In the genomic region with DNA sequence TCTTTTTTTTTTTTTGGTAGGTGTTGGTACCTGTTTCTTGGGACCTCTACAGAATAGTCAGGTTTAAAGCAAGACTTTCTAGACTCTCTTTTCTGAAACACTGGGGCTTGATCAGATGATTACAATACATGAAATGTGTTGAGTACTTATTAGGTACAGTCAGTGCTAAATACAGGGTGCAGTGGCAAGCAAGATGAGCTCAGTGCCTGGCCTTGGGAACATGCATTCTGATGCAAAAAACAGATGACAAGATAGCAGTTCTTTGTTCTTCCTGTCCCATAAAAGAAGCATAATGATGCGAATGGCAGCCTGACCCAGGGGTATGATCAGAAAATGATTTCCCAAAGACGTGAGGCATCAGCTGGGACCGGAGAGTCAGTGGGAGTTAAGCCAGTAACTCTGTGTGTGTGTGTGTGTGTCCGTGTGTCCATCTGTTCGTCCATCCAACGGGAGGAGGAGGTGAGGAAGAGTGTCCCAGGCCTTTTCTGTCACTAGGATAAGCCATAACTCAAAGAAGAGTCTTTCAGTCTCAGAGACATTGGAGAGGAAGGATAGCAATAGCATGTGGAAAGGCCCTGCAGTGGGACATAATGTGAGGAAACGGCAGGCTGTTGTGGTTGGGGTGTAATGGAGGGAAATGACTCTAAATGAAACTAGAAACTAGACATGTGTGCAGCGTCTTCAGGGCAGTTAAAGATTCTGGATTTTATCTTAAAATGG, we compare ENCODE assay signal across 1 cellular context.
TF ChIP-seq lines count a peak whose summit lies in the region.

No MANE protein-coding gene starts in this region.

TF ChIP-seq in GM12878, 131 proteins besides CTCF, POLR2A, EP300 and RAD21 (continued from another document and continues in another):
- TF ChIP-seq, protein P1, sequence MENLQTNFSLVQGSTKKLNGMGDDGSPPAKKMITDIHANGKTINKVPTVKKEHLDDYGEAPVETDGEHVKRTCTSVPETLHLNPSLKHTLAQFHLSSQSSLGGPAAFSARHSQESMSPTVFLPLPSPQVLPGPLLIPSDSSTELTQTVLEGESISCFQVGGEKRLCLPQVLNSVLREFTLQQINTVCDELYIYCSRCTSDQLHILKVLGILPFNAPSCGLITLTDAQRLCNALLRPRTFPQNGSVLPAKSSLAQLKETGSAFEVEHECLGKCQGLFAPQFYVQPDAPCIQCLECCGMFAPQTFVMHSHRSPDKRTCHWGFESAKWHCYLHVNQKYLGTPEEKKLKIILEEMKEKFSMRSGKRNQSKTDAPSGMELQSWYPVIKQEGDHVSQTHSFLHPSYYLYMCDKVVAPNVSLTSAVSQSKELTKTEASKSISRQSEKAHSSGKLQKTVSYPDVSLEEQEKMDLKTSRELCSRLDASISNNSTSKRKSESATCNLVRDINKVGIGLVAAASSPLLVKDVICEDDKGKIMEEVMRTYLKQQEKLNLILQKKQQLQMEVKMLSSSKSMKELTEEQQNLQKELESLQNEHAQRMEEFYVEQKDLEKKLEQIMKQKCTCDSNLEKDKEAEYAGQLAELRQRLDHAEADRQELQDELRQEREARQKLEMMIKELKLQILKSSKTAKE (IDR thresholded peaks at IDR 0.05; ENCODE audit: low read depth, poor library complexity, severe bottlenecking) = peak; percentile 73
- TF ChIP-seq SMARCA5 (IDR thresholded peaks at IDR 0.05) = no peak
- no peak for TF ChIP-seq HDAC6 (IDR thresholded peaks at IDR 0.05; ENCODE audit: unreplicated experiment)
- peak; percentile 98 for TF ChIP-seq EED (IDR thresholded peaks at IDR 0.05; ENCODE audit: low read depth)
- 0 out of 2 replicates have a peak, but pooled peaks have one; percentile 23 for TF ChIP-seq GABPA (IDR thresholded peaks at IDR 0.05; ENCODE audit: low read depth)
- TF ChIP-seq, protein P2, sequence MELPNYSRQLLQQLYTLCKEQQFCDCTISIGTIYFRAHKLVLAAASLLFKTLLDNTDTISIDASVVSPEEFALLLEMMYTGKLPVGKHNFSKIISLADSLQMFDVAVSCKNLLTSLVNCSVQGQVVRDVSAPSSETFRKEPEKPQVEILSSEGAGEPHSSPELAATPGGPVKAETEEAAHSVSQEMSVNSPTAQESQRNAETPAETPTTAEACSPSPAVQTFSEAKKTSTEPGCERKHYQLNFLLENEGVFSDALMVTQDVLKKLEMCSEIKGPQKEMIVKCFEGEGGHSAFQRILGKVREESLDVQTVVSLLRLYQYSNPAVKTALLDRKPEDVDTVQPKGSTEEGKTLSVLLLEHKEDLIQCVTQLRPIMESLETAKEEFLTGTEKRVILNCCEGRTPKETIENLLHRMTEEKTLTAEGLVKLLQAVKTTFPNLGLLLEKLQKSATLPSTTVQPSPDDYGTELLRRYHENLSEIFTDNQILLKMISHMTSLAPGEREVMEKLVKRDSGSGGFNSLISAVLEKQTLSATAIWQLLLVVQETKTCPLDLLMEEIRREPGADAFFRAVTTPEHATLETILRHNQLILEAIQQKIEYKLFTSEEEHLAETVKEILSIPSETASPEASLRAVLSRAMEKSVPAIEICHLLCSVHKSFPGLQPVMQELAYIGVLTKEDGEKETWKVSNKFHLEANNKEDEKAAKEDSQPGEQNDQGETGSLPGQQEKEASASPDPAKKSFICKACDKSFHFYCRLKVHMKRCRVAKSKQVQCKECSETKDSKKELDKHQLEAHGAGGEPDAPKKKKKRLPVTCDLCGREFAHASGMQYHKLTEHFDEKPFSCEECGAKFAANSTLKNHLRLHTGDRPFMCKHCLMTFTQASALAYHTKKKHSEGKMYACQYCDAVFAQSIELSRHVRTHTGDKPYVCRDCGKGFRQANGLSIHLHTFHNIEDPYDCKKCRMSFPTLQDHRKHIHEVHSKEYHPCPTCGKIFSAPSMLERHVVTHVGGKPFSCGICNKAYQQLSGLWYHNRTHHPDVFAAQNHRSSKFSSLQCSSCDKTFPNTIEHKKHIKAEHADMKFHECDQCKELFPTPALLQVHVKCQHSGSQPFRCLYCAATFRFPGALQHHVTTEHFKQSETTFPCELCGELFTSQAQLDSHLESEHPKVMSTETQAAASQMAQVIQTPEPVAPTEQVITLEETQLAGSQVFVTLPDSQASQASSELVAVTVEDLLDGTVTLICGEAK (IDR thresholded peaks at IDR 0.05; ENCODE audit: borderline replicate concordance) = no peak; the same call in 1 of the 2 replicates
- TF ChIP-seq ZSCAN29 (IDR thresholded peaks at IDR 0.05) = peak; percentile 94
- TF ChIP-seq, protein P3, sequence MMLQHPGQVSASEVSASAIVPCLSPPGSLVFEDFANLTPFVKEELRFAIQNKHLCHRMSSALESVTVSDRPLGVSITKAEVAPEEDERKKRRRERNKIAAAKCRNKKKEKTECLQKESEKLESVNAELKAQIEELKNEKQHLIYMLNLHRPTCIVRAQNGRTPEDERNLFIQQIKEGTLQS (IDR thresholded peaks at IDR 0.05; ENCODE audit: borderline replicate concordance, extremely low read depth, low read depth, low read length) = no peak
- no peak for TF ChIP-seq MXI1 (IDR thresholded peaks at IDR 0.05; ENCODE audit: low read depth, low read length)
- peak; percentile 55; the same call in 1 of the 2 replicates for TF ChIP-seq BACH1 (IDR thresholded peaks at IDR 0.05; ENCODE audit: borderline replicate concordance)
- no peak for TF ChIP-seq WRNIP1 (IDR thresholded peaks at IDR 0.05; ENCODE audit: borderline replicate concordance, low read depth, low read length)
- TF ChIP-seq RAD51 (IDR thresholded peaks at IDR 0.05) = no peak
- TF ChIP-seq SPI1 (IDR thresholded peaks at IDR 0.05; ENCODE audit: borderline replicate concordance, insufficient read depth, low read depth, low read length) = peak; percentile 54; the same call in 1 of the 2 replicates
- TF ChIP-seq ZNF217 (IDR thresholded peaks at IDR 0.05) = no peak
- no peak for TF ChIP-seq RCOR1 (conservative IDR thresholded peaks at IDR 0.05; ENCODE audit: low read depth, low read length)
- TF ChIP-seq, protein P4, sequence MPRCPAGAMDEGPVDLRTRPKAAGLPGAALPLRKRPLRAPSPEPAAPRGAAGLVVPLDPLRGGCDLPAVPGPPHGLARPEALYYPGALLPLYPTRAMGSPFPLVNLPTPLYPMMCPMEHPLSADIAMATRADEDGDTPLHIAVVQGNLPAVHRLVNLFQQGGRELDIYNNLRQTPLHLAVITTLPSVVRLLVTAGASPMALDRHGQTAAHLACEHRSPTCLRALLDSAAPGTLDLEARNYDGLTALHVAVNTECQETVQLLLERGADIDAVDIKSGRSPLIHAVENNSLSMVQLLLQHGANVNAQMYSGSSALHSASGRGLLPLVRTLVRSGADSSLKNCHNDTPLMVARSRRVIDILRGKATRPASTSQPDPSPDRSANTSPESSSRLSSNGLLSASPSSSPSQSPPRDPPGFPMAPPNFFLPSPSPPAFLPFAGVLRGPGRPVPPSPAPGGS (IDR thresholded peaks at IDR 0.05; ENCODE audit: borderline replicate concordance, insufficient read depth, low read depth, low read length, poor library complexity, severe bottlenecking) = peak; percentile 45
- peak; percentile 95 for TF ChIP-seq DPF2 (IDR thresholded peaks at IDR 0.05)
- TF ChIP-seq, protein P5, sequence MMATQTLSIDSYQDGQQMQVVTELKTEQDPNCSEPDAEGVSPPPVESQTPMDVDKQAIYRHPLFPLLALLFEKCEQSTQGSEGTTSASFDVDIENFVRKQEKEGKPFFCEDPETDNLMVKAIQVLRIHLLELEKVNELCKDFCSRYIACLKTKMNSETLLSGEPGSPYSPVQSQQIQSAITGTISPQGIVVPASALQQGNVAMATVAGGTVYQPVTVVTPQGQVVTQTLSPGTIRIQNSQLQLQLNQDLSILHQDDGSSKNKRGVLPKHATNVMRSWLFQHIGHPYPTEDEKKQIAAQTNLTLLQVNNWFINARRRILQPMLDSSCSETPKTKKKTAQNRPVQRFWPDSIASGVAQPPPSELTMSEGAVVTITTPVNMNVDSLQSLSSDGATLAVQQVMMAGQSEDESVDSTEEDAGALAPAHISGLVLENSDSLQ (IDR thresholded peaks at IDR 0.05) = 0 out of 2 replicates have a peak, but pooled peaks have one; percentile 8
- TF ChIP-seq, protein P6, sequence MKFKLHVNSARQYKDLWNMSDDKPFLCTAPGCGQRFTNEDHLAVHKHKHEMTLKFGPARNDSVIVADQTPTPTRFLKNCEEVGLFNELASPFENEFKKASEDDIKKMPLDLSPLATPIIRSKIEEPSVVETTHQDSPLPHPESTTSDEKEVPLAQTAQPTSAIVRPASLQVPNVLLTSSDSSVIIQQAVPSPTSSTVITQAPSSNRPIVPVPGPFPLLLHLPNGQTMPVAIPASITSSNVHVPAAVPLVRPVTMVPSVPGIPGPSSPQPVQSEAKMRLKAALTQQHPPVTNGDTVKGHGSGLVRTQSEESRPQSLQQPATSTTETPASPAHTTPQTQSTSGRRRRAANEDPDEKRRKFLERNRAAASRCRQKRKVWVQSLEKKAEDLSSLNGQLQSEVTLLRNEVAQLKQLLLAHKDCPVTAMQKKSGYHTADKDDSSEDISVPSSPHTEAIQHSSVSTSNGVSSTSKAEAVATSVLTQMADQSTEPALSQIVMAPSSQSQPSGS (IDR thresholded peaks at IDR 0.05; ENCODE audit: low read length) = peak; percentile 92
- no peak; the same call in 1 of the 2 replicates for TF ChIP-seq SMC3 (IDR thresholded peaks at IDR 0.05; ENCODE audit: borderline replicate concordance, low read length)
- TF ChIP-seq EZH2 (IDR thresholded peaks at IDR 0.05; ENCODE audit: borderline replicate concordance, control insufficient read depth, low read depth, low read length) = no peak
- TF ChIP-seq CREB1 (IDR thresholded peaks at IDR 0.05; ENCODE audit: low read depth) = peak; percentile 45; the same call in 1 of the 2 replicates
- TF ChIP-seq ZNF622 (IDR thresholded peaks at IDR 0.05) = no peak
- TF ChIP-seq KAT2A (conservative IDR thresholded peaks at IDR 0.05; ENCODE audit: control insufficient read depth, low read depth, low read length) = no peak
- TF ChIP-seq SREBF1 (IDR thresholded peaks at IDR 0.05; ENCODE audit: low read length) = no peak
- TF ChIP-seq NFIC (IDR thresholded peaks at IDR 0.05; ENCODE audit: low read depth, low read length) = peak; percentile 95
- TF ChIP-seq ATF7 (IDR thresholded peaks at IDR 0.05; ENCODE audit: low read depth) = peak; percentile 85
- TF ChIP-seq, protein P7, sequence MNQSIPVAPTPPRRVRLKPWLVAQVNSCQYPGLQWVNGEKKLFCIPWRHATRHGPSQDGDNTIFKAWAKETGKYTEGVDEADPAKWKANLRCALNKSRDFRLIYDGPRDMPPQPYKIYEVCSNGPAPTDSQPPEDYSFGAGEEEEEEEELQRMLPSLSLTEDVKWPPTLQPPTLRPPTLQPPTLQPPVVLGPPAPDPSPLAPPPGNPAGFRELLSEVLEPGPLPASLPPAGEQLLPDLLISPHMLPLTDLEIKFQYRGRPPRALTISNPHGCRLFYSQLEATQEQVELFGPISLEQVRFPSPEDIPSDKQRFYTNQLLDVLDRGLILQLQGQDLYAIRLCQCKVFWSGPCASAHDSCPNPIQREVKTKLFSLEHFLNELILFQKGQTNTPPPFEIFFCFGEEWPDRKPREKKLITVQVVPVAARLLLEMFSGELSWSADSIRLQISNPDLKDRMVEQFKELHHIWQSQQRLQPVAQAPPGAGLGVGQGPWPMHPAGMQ (IDR thresholded peaks at IDR 0.05; ENCODE audit: borderline replicate concordance) = no peak
- no peak for TF ChIP-seq ZNF384 (IDR thresholded peaks at IDR 0.05; ENCODE audit: borderline replicate concordance, low read depth, low read length)
- TF ChIP-seq PAX5 (IDR thresholded peaks at IDR 0.05; ENCODE audit: borderline replicate concordance, low read depth, low read length) = peak; percentile 65; the same call in 1 of the 2 replicates
- TF ChIP-seq, protein P8, sequence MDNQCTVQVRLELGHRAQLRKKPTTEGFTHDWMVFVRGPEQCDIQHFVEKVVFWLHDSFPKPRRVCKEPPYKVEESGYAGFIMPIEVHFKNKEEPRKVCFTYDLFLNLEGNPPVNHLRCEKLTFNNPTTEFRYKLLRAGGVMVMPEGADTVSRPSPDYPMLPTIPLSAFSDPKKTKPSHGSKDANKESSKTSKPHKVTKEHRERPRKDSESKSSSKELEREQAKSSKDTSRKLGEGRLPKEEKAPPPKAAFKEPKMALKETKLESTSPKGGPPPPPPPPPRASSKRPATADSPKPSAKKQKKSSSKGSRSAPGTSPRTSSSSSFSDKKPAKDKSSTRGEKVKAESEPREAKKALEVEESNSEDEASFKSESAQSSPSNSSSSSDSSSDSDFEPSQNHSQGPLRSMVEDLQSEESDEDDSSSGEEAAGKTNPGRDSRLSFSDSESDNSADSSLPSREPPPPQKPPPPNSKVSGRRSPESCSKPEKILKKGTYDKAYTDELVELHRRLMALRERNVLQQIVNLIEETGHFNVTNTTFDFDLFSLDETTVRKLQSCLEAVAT (IDR thresholded peaks at IDR 0.05) = peak; percentile 22; the same call in 1 of the 2 replicates
- no peak for TF ChIP-seq ZZZ3 (IDR thresholded peaks at IDR 0.05; ENCODE audit: control insufficient read depth, insufficient read length, low read depth)
- peak in 1 of 2 experiments; percentile 60; a peak in 1 of 4 replicates for TF ChIP-seq BHLHE40 (IDR thresholded peaks at IDR 0.05; ENCODE audit: borderline replicate concordance in 1 of 2, low read depth in 2 of 2, low read length in 1 of 2)
- no peak for TF ChIP-seq RB1 (IDR thresholded peaks at IDR 0.05; ENCODE audit: borderline replicate concordance)
- TF ChIP-seq SIN3A (IDR thresholded peaks at IDR 0.05; ENCODE audit: low read depth, low read length) = no peak
- peak in 1 of 2 experiments; percentile 42; a peak in 1 of 3 replicates for TF ChIP-seq EGR1 (IDR thresholded peaks at IDR 0.05; ENCODE audit: borderline replicate concordance in 1 of 2, low read depth in 2 of 2, low read length in 2 of 2)
- no peak for TF ChIP-seq KDM1A (IDR thresholded peaks at IDR 0.05; ENCODE audit: borderline replicate concordance)
- TF ChIP-seq SUPT20H (IDR thresholded peaks at IDR 0.05; ENCODE audit: borderline replicate concordance, control insufficient read depth, low read depth, low read length) = no peak
- TF ChIP-seq CHD1 (IDR thresholded peaks at IDR 0.05; ENCODE audit: low read depth, low read length) = no peak
- TF ChIP-seq PML (IDR thresholded peaks at IDR 0.05; ENCODE audit: low read length) = peak; percentile 89
- no peak for TF ChIP-seq ZNF207 (IDR thresholded peaks at IDR 0.05; ENCODE audit: borderline replicate concordance)
- TF ChIP-seq SP1 (IDR thresholded peaks at IDR 0.05; ENCODE audit: low read depth, low read length) = no peak
- peak; percentile 63; the same call in 2 of the 3 replicates for TF ChIP-seq POU2F2 (IDR thresholded peaks at IDR 0.05; ENCODE audit: borderline replicate concordance, low read depth, low read length)
- TF ChIP-seq, protein P9, sequence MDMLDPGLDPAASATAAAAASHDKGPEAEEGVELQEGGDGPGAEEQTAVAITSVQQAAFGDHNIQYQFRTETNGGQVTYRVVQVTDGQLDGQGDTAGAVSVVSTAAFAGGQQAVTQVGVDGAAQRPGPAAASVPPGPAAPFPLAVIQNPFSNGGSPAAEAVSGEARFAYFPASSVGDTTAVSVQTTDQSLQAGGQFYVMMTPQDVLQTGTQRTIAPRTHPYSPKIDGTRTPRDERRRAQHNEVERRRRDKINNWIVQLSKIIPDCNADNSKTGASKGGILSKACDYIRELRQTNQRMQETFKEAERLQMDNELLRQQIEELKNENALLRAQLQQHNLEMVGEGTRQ (IDR thresholded peaks at IDR 0.05; ENCODE audit: borderline replicate concordance, low read depth, low read length) = no peak
- peak in 1 of 2 experiments; percentile 75; a peak in 1 of 4 replicates for TF ChIP-seq CEBPB (IDR thresholded peaks at IDR 0.05; ENCODE audit: borderline replicate concordance in 1 of 2, low read depth in 2 of 2, low read length in 2 of 2)
- TF ChIP-seq YY1 (IDR thresholded peaks at IDR 0.05; ENCODE audit: low read depth, low read length) = peak; percentile 81
